ENCODE assay signal across 18 cellular contexts in genomic region chr11:70343631-70344030, GRCh38. TPM values are rescaled to one million over a fixed set of nuclear protein-coding genes. Genes with fewer than 3 reads are reported as not detected.
A peak's percentile ranks its signal among the peaks of the same experiment; 100 is the strongest.
DNase-seq lines count a peak whose midpoint lies in the region; ATAC-seq lines count a peak whose summit lies in the region.
"Had no signal": no experiment of that assay in that cellular context is flagged by ENCODE, and none has a peak within 500 bp of the region (broad histone marks: within the 10 kb centered on the region; RNA-seq: fewer than 3 reads in every experiment).

No MANE protein-coding gene starts in this region.

- intact Hi-C loops in posterior vena cava (cut with DNase I) = no loop called here

- no peak overlapping the region for H3K27ac Mint-ChIP-seq in activated naive CD4-positive, alpha-beta T cell treated with anti-CD3 and anti-CD28 coated beads, Interleukin-2, amount 50 U/mL, for 72 hours
- H3K27ac Mint-ChIP-seq: B cell, HFFc6 had no signal

- H3K9me3 Mint-ChIP-seq in activated naive CD4-positive, alpha-beta T cell treated with anti-CD3 and anti-CD28 coated beads, Interleukin-2, amount 50 U/mL, for 72 hours = no peaks in the 10 kb centered on the region
- H3K9me3 Mint-ChIP-seq: HFFc6 had no signal

- H3K36me3 Mint-ChIP-seq in activated naive CD4-positive, alpha-beta T cell treated with anti-CD3 and anti-CD28 coated beads, Interleukin-2, amount 50 U/mL, for 72 hours = peaks cover 5 to 9% of the 10 kb centered on the region in 2 donors

- ATAC-seq in HG03139 (IDR thresholded peaks at IDR 0.05; ENCODE audit: unreplicated experiment) = no peak
- no peak for ATAC-seq in activated naive CD4-positive, alpha-beta T cell treated with anti-CD3 and anti-CD28 coated beads, Interleukin-2, amount 50 U/mL, for 72 hours
- ATAC-seq: SK-N-SH treated with all-trans-retinoic acid at 6 μM for 48 hours had no signal

- peak; percentile 12 for DNase-seq in NCI-H2107 treated with DMSO at 0.1 percent for 48 hours (lab: John Stamatoyannopoulos, UW; ENCODE audit: unreplicated experiment)
- no peak for DNase-seq in NCI-H2107 (lab: John Stamatoyannopoulos, UW)
- DNase-seq in DMS79 treated with DMSO at 0.1 percent for 48 hours (lab: John Stamatoyannopoulos, UW) = peak; percentile 77
- peak; percentile 69 for DNase-seq in glomerular visceral epithelial cell (ENCODE audit: extremely low spot score)
- DNase-seq in posterior vena cava (ENCODE audit: low spot score) = peak; percentile 44
- no peak for DNase-seq in activated naive CD4-positive, alpha-beta T cell treated with anti-CD3 and anti-CD28 coated beads, Interleukin-2, amount 50 U/mL, for 72 hours (ENCODE audit: low spot score in 2 of 2)
- DNase-seq in SK-N-DZ (ENCODE audit: low spot score) = no peak
- DNase-seq: 8988T, DMS 273 treated with DMSO at 0.1 percent for 48 hours, HFFc6, IMR-90, NCI-H2029, NCI-H82, OCI-M1, SHP77 treated with DMSO at 0.1 percent for 48 hours had no signal

RNA-seq across cellular contexts. Expression of gene CTTN, which starts 54.7 kb away (rescaled TPM):
- 100 to 1,000 TPM; 192 to 195 TPM for total RNA-seq in posterior vena cava
- 10 to 100 TPM in 1 of 2 donors, 1 to 10 TPM in 1; 9.7 to 45.1 TPM for total RNA-seq in activated naive CD4-positive, alpha-beta T cell treated with anti-CD3 and anti-CD28 coated beads, Interleukin-2, amount 50 U/mL, for 72 hours
- polyA plus RNA-seq in SK-N-DZ (2014; cell fraction: cytosol; rRNA removed) = 116 and 118 TPM in 2 replicates
- 496 and 557 TPM in 2 replicates for polyA plus RNA-seq in SK-N-DZ (2014; cell fraction: nucleus; rRNA removed)
- total RNA-seq: B cell had no signal

Comparison
In these comparisons a context has a peak if more than half of its experiments do, and no peak if none do; other contexts are left out.
1. DNase-seq: peak in NCI-H2107 treated with DMSO at 0.1 percent for 48 hours (single experiment), DMS79 treated with DMSO at 0.1 percent for 48 hours (single experiment), glomerular visceral epithelial cell (single experiment) and posterior vena cava (single experiment); none in NCI-H2107 (single experiment), activated naive CD4-positive, alpha-beta T cell treated with anti-CD3 and anti-CD28 coated beads, Interleukin-2, amount 50 U/mL, for 72 hours (0 of 2) and SK-N-DZ (single experiment).
2. RNA of gene CTTN, which starts 54.7 kb away (total RNA-seq): 192 to 195 TPM in posterior vena cava; 9.7 to 45.1 TPM in activated naive CD4-positive, alpha-beta T cell treated with anti-CD3 and anti-CD28 coated beads, Interleukin-2, amount 50 U/mL, for 72 hours; every median in the first group is over 4 times any median in the second.